Comparison of ENCODE assay signal across 14 cellular contexts in genomic region chr4:163110442-163110841, GRCh38.
DNase-seq lines count a peak whose midpoint lies in the region; ATAC-seq lines count a peak whose summit lies in the region.
"Had no signal": no experiment of that assay in that cellular context is flagged by ENCODE, and none has a peak within 500 bp of the region (broad histone marks: within the 10 kb centered on the region; RNA-seq: fewer than 3 reads in every experiment).

No MANE protein-coding gene starts in this region.

- no peak for DNase-seq in NOMO-1 (lab: John Stamatoyannopoulos, UW; ENCODE audit: unreplicated experiment in 2 of 2)
- no peak for DNase-seq in D341Med (ENCODE audit: low spot score)
- DNase-seq in AML-193 (lab: John Stamatoyannopoulos, UW), result no peak
- no peak for DNase-seq in stimulated activated CD4-positive, alpha-beta T cell treated with anti-CD3 and anti-CD28 coated beads, Interleukin-15, amount 100 ng/mL, for 24 hours
- DNase-seq: activated CD4-positive, alpha-beta T cell treated with anti-CD3 and anti-CD28 coated beads for 36 hours; activated gamma-delta T cell; glutamatergic neuron; NCI-H2029; right lobe of liver; substantia nigra had no signal

- ATAC-seq in GM18502 (IDR thresholded peaks at IDR 0.05; ENCODE audit: poor library complexity, unreplicated experiment) (peak; percentile 49), GM19395 (IDR thresholded peaks at IDR 0.05; ENCODE audit: unreplicated experiment) (peak; percentile 55), HG02678 (IDR thresholded peaks at IDR 0.05; ENCODE audit: unreplicated experiment) (peak; percentile 55), HG03460 (IDR thresholded peaks at IDR 0.05; ENCODE audit: unreplicated experiment) (peak; percentile 45)
- ATAC-seq: activated CD4-positive, alpha-beta T cell treated with anti-CD3 and anti-CD28 coated beads for 36 hours; right lobe of liver had no signal
